ENCODE assay signal across 1 cellular context in the genomic region with DNA sequence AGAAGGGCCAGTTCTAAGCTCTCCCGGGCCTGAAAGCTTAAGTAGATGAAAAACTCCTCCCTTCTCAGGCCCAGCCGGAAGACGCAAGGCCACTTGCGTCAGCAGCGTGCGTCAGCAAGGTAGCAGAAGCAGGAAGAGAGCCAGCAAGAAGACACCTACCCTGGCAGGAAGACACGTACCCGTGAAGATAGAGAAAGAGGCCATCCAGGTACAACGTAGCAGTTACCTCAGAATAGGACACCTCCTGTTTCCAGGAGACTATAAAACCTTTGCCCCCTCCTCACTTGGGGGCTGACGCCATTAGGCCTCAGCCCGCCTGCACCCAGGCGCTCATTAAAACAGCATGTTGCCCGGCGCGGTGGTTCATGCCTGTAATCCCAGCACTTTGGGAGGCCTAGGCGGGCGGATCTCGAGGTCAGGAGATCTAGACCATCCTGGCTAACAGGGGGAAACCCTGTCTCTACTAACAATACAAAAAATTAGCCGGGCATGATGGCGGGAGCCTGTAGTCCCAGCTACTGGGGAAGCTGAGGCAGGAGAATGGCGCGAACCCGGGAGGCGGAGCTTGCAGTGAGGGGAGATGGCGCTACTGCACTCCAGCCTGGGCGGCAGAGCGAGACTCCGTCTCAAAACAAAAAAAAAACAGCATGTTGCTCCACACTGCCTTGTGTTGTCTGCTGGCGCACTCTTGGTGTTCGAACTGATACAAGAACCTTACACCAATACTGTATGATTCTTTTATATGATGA.
TF ChIP-seq lines count a peak whose summit lies in the region.

No MANE protein-coding gene starts in this region.

TF ChIP-seq in K562, 482 proteins besides CTCF, POLR2A, EP300 and RAD21 (continued from another document and continues in another):
- TF ChIP-seq, protein P1, sequence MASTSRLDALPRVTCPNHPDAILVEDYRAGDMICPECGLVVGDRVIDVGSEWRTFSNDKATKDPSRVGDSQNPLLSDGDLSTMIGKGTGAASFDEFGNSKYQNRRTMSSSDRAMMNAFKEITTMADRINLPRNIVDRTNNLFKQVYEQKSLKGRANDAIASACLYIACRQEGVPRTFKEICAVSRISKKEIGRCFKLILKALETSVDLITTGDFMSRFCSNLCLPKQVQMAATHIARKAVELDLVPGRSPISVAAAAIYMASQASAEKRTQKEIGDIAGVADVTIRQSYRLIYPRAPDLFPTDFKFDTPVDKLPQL (IDR thresholded peaks at IDR 0.05; ENCODE audit: extremely low read depth, insufficient read length), result no peak
- TF ChIP-seq PHF20 (IDR thresholded peaks at IDR 0.05; ENCODE audit: partially characterized antibody), result peak; percentile 97
- TF ChIP-seq NCOA4 (IDR thresholded peaks at IDR 0.05; ENCODE audit: partially characterized antibody), result no peak
- TF ChIP-seq BACH1 (tag; IDR thresholded peaks at IDR 0.05), result no peak; the same call in 1 of the 2 replicates
- TF ChIP-seq CREM (IDR thresholded peaks at IDR 0.05; ENCODE audit: low read depth), result peak; percentile 99
- TF ChIP-seq NFXL1 (CRISPR knock-in tag; IDR thresholded peaks at IDR 0.05), result no peak
- peak; percentile 47; the same call in 1 of the 2 replicates for TF ChIP-seq FOSL1 (tag; conservative IDR thresholded peaks at IDR 0.05)
- TF ChIP-seq CXXC5 (CRISPR knock-in tag; IDR thresholded peaks at IDR 0.05), result peak; percentile 70
- TF ChIP-seq ZNF217 (CRISPR knock-in tag; IDR thresholded peaks at IDR 0.05), result no peak
- TF ChIP-seq MAFG (tag; conservative IDR thresholded peaks at IDR 0.05), result no peak
- TF ChIP-seq PTBP1 (IDR thresholded peaks at IDR 0.05; ENCODE audit: low read depth, low read length), result no peak
- TF ChIP-seq NR2F6 (CRISPR knock-in tag; IDR thresholded peaks at IDR 0.05), result no peak
- no peak for TF ChIP-seq ZNF354B (CRISPR knock-in tag; IDR thresholded peaks at IDR 0.05)
- TF ChIP-seq ATF1 (CRISPR knock-in tag; IDR thresholded peaks at IDR 0.05), result peak; percentile 80
- TF ChIP-seq ATF1 (tag; IDR thresholded peaks at IDR 0.05), result peak; percentile 97
- no peak for TF ChIP-seq SRSF1 (IDR thresholded peaks at IDR 0.05; ENCODE audit: low read depth, low read length)
- no peak for TF ChIP-seq HIVEP1 (CRISPR knock-in tag; IDR thresholded peaks at IDR 0.05)
- TF ChIP-seq XRCC3 (IDR thresholded peaks at IDR 0.05), result no peak
- peak; percentile 76; the same call in 1 of the 2 replicates for TF ChIP-seq CEBPG (CRISPR knock-in tag; IDR thresholded peaks at IDR 0.05)
- TF ChIP-seq CEBPG (tag; conservative IDR thresholded peaks at IDR 0.05 in 1 of 2, IDR thresholded peaks at IDR 0.05 in 1 of 2), result peak; percentile 41 to 61
- peak; percentile 70 for TF ChIP-seq POLR2G (IDR thresholded peaks at IDR 0.05; ENCODE audit: low read depth, low read length)
- no peak for TF ChIP-seq ZNF766 (CRISPR knock-in tag; conservative IDR thresholded peaks at IDR 0.05)
- no peak for TF ChIP-seq TFAM (CRISPR knock-in tag; conservative IDR thresholded peaks at IDR 0.05)
- TF ChIP-seq NFATC3 (IDR thresholded peaks at IDR 0.05), result no peak
- TF ChIP-seq TOE1 (IDR thresholded peaks at IDR 0.05; ENCODE audit: borderline replicate concordance), result 0 out of 2 replicates have a peak, but pooled peaks have one; percentile 22
- no peak for TF ChIP-seq TOE1 (CRISPR knock-in tag; IDR thresholded peaks at IDR 0.05; ENCODE audit: borderline replicate concordance, low read depth)
- TF ChIP-seq ZNF184 (CRISPR knock-in tag; IDR thresholded peaks at IDR 0.05), result no peak
- TF ChIP-seq ARID1B (IDR thresholded peaks at IDR 0.05), result peak; percentile 15; the same call in 1 of the 2 replicates
- TF ChIP-seq ZNF197 (CRISPR knock-in tag; IDR thresholded peaks at IDR 0.05; ENCODE audit: low read depth), result no peak
- no peak; a peak in 1 of 4 replicates for TF ChIP-seq KDM4B (IDR thresholded peaks at IDR 0.05; ENCODE audit: borderline replicate concordance in 2 of 2, low read depth in 1 of 2)
- 0 out of 2 replicates have a peak, but pooled peaks have one; percentile 54 for TF ChIP-seq KHSRP (IDR thresholded peaks at IDR 0.05)
- TF ChIP-seq ASH1L (IDR thresholded peaks at IDR 0.05; ENCODE audit: borderline replicate concordance, low read depth, partially characterized antibody), result peak; percentile 68
- TF ChIP-seq, protein P2, sequence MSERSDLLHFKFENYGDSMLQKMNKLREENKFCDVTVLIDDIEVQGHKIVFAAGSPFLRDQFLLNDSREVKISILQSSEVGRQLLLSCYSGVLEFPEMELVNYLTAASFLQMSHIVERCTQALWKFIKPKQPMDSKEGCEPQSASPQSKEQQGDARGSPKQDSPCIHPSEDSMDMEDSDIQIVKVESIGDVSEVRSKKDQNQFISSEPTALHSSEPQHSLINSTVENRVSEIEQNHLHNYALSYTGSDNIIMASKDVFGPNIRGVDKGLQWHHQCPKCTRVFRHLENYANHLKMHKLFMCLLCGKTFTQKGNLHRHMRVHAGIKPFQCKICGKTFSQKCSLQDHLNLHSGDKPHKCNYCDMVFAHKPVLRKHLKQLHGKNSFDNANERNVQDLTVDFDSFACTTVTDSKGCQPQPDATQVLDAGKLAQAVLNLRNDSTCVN (CRISPR knock-in tag; IDR thresholded peaks at IDR 0.05), result no peak
- no peak for TF ChIP-seq RHOXF2B (CRISPR knock-in tag; conservative IDR thresholded peaks at IDR 0.05)
- no peak for TF ChIP-seq ZBTB8A (IDR thresholded peaks at IDR 0.05; ENCODE audit: partially characterized antibody)
- TF ChIP-seq SETDB1 (IDR thresholded peaks at IDR 0.05; ENCODE audit: low read length), result no peak
- no peak for TF ChIP-seq ESRRB (CRISPR knock-in tag; IDR thresholded peaks at IDR 0.05; ENCODE audit: borderline replicate concordance)
- TF ChIP-seq, protein P3, sequence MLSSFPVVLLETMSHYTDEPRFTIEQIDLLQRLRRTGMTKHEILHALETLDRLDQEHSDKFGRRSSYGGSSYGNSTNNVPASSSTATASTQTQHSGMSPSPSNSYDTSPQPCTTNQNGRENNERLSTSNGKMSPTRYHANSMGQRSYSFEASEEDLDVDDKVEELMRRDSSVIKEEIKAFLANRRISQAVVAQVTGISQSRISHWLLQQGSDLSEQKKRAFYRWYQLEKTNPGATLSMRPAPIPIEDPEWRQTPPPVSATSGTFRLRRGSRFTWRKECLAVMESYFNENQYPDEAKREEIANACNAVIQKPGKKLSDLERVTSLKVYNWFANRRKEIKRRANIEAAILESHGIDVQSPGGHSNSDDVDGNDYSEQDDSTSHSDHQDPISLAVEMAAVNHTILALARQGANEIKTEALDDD (IDR thresholded peaks at IDR 0.05), result no peak
- no peak for TF ChIP-seq CTBP1 (IDR thresholded peaks at IDR 0.05; ENCODE audit: borderline replicate concordance)
- no peak for TF ChIP-seq ZNF551 (CRISPR knock-in tag; IDR thresholded peaks at IDR 0.05)
- TF ChIP-seq SRF (CRISPR knock-in tag; IDR thresholded peaks at IDR 0.05), result no peak
- TF ChIP-seq, protein P4, sequence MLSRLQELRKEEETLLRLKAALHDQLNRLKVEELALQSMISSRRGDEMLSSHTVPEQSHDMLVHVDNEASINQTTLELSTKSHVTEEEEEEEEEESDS (CRISPR knock-in tag; IDR thresholded peaks at IDR 0.05), result no peak
- TF ChIP-seq PHF8 (IDR thresholded peaks at IDR 0.05; ENCODE audit: borderline replicate concordance, low read length), result peak; percentile 84
- TF ChIP-seq JUND (IDR thresholded peaks at IDR 0.05; ENCODE audit: borderline replicate concordance, low read depth, low read length), result peak; percentile 67
- peak; percentile 59; the same call in 2 of the 3 replicates for TF ChIP-seq JUND (tag; IDR thresholded peaks at IDR 0.05; ENCODE audit: borderline replicate concordance, low read depth, low read length)
- TF ChIP-seq SMARCA5 (IDR thresholded peaks at IDR 0.05), result no peak
- no peak for TF ChIP-seq POU5F1 (IDR thresholded peaks at IDR 0.05; ENCODE audit: borderline replicate concordance, low read depth, low read length, partially characterized antibody)
- TF ChIP-seq, protein P5, sequence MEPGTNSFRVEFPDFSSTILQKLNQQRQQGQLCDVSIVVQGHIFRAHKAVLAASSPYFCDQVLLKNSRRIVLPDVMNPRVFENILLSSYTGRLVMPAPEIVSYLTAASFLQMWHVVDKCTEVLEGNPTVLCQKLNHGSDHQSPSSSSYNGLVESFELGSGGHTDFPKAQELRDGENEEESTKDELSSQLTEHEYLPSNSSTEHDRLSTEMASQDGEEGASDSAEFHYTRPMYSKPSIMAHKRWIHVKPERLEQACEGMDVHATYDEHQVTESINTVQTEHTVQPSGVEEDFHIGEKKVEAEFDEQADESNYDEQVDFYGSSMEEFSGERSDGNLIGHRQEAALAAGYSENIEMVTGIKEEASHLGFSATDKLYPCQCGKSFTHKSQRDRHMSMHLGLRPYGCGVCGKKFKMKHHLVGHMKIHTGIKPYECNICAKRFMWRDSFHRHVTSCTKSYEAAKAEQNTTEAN (CRISPR knock-in tag; IDR thresholded peaks at IDR 0.05), result no peak
- no peak for TF ChIP-seq HMG20A (CRISPR knock-in tag; conservative IDR thresholded peaks at IDR 0.05)
- TF ChIP-seq TAF9B (IDR thresholded peaks at IDR 0.05; ENCODE audit: partially characterized antibody), result peak; percentile 73
- no peak for TF ChIP-seq HOXB6 (CRISPR knock-in tag; IDR thresholded peaks at IDR 0.05; ENCODE audit: borderline replicate concordance)
- no peak for TF ChIP-seq ZNF644 (tag; IDR thresholded peaks at IDR 0.05; ENCODE audit: low read depth)
- peak; percentile 80 for TF ChIP-seq POLR2AphosphoS5 (IDR thresholded peaks at IDR 0.05; ENCODE audit: control insufficient read depth, insufficient read depth, low read depth, low read length)
- no peak for TF ChIP-seq CHCHD3 (CRISPR knock-in tag; IDR thresholded peaks at IDR 0.05)
- TF ChIP-seq, protein P6, sequence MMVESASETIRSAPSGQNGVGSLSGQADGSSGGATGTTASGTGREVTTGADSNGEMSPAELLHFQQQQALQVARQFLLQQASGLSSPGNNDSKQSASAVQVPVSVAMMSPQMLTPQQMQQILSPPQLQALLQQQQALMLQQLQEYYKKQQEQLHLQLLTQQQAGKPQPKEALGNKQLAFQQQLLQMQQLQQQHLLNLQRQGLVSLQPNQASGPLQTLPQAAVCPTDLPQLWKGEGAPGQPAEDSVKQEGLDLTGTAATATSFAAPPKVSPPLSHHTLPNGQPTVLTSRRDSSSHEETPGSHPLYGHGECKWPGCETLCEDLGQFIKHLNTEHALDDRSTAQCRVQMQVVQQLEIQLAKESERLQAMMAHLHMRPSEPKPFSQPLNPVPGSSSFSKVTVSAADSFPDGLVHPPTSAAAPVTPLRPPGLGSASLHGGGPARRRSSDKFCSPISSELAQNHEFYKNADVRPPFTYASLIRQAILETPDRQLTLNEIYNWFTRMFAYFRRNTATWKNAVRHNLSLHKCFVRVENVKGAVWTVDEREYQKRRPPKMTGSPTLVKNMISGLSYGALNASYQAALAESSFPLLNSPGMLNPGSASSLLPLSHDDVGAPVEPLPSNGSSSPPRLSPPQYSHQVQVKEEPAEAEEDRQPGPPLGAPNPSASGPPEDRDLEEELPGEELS (CRISPR knock-in tag; IDR thresholded peaks at IDR 0.05; ENCODE audit: borderline replicate concordance), result no peak
- TF ChIP-seq ZFP1 (CRISPR knock-in tag; IDR thresholded peaks at IDR 0.05), result no peak
- TF ChIP-seq ZNF764 (CRISPR knock-in tag; IDR thresholded peaks at IDR 0.05; ENCODE audit: low read depth), result no peak
- TF ChIP-seq PHTF2 (CRISPR knock-in tag; IDR thresholded peaks at IDR 0.05), result no peak
- TF ChIP-seq ARNT (IDR thresholded peaks at IDR 0.05), result no peak
- no peak for TF ChIP-seq SMARCB1 (IDR thresholded peaks at IDR 0.05; ENCODE audit: insufficient read length, low read depth)
- TF ChIP-seq ZBTB1 (CRISPR knock-in tag; IDR thresholded peaks at IDR 0.05; ENCODE audit: borderline replicate concordance, low read depth), result no peak
- no peak for TF ChIP-seq ZNF124 (CRISPR knock-in tag; IDR thresholded peaks at IDR 0.05)
- no peak for TF ChIP-seq ZNF707 (CRISPR knock-in tag; conservative IDR thresholded peaks at IDR 0.05)
- TF ChIP-seq, protein P7, sequence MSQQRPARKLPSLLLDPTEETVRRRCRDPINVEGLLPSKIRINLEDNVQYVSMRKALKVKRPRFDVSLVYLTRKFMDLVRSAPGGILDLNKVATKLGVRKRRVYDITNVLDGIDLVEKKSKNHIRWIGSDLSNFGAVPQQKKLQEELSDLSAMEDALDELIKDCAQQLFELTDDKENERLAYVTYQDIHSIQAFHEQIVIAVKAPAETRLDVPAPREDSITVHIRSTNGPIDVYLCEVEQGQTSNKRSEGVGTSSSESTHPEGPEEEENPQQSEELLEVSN (IDR thresholded peaks at IDR 0.05; ENCODE audit: borderline replicate concordance in 1 of 2, extremely low read depth in 1 of 2, insufficient read depth in 1 of 2, insufficient read length in 1 of 2, low read depth in 1 of 2, low read length in 1 of 2, poor library complexity in 1 of 2, severe bottlenecking in 1 of 2), result peak in 1 of 2 experiments; percentile 6
- TF ChIP-seq ZNF3 (CRISPR knock-in tag; IDR thresholded peaks at IDR 0.05), result no peak
- no peak for TF ChIP-seq ZNF282 (CRISPR knock-in tag; IDR thresholded peaks at IDR 0.05)
- TF ChIP-seq, protein P8, sequence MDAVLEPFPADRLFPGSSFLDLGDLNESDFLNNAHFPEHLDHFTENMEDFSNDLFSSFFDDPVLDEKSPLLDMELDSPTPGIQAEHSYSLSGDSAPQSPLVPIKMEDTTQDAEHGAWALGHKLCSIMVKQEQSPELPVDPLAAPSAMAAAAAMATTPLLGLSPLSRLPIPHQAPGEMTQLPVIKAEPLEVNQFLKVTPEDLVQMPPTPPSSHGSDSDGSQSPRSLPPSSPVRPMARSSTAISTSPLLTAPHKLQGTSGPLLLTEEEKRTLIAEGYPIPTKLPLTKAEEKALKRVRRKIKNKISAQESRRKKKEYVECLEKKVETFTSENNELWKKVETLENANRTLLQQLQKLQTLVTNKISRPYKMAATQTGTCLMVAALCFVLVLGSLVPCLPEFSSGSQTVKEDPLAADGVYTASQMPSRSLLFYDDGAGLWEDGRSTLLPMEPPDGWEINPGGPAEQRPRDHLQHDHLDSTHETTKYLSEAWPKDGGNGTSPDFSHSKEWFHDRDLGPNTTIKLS (IDR thresholded peaks at IDR 0.05; ENCODE audit: borderline replicate concordance, low read depth), result peak; percentile 60; the same call in 1 of the 2 replicates
- no peak for TF ChIP-seq ZKSCAN1 (IDR thresholded peaks at IDR 0.05; ENCODE audit: low read depth, low read length)
- TF ChIP-seq KLF1 (tag; IDR thresholded peaks at IDR 0.05), result no peak; the same call in 1 of the 2 replicates
- no peak for TF ChIP-seq PTTG1 (tag; IDR thresholded peaks at IDR 0.05; ENCODE audit: low read depth)
- TF ChIP-seq BRD4 (IDR thresholded peaks at IDR 0.05), result peak; percentile 53; the same call in 1 of the 2 replicates
- TF ChIP-seq ZNF785 (CRISPR knock-in tag; IDR thresholded peaks at IDR 0.05), result no peak
- TF ChIP-seq IFI16 (CRISPR knock-in tag; IDR thresholded peaks at IDR 0.05), result no peak
- TF ChIP-seq SAFB (IDR thresholded peaks at IDR 0.05; ENCODE audit: borderline replicate concordance, low read depth, low read length), result no peak
- peak; percentile 25; the same call in 1 of the 2 replicates for TF ChIP-seq ZEB2 (IDR thresholded peaks at IDR 0.05)
- TF ChIP-seq KLF6 (CRISPR knock-in tag; IDR thresholded peaks at IDR 0.05; ENCODE audit: borderline replicate concordance), result no peak
